In genomic region chr15:73928971-73929627, GRCh38 we compare ENCODE assay signal across 14 cellular contexts. TPM values are rescaled to one million over a fixed set of nuclear protein-coding genes. Genes with fewer than 3 reads are reported as not detected.
DNase-seq lines count a peak whose midpoint lies in the region; ATAC-seq and TF ChIP-seq lines count a peak whose summit lies in the region.
"Had no signal": no experiment of that assay in that cellular context is flagged by ENCODE, and none has a peak within 500 bp of the region (broad histone marks: within the 10 kb centered on the region; RNA-seq: fewer than 3 reads in every experiment).

No MANE protein-coding gene starts in this region.

- DNase-seq in activated T-cell treated with anti-CD3 and anti-CD28 coated beads, Interleukin-2, amount 50 U/mL, for 4 hours: no peak
- no peak for DNase-seq in activated T-cell treated with anti-CD3 and anti-CD28 coated beads, Interleukin-2, amount 50 U/mL, for 1 hour
- DNase-seq in WTC11 (ENCODE audit: low spot score) (no peak), glutamatergic neuron (peak; percentile 80), occipital lobe (lab: John Stamatoyannopoulos, UW) (no peak)
- no peak for DNase-seq in activated effector memory CD4-positive, alpha-beta T cell treated with anti-CD3 and anti-CD28 coated beads, Interleukin-2, amount 50 U/mL, for 16 hours
- DNase-seq: activated naive CD4-positive, alpha-beta T cell treated with anti-CD3 and anti-CD28 coated beads, Interleukin-2, amount 50 U/mL, for 16 hours; GOT3; NCI-H187 treated with DMSO at 0.1 percent for 48 hours; stimulated activated CD4-positive, alpha-beta T cell treated with anti-CD3 and anti-CD28 coated beads, Interleukin-15, amount 100 ng/mL, for 24 hours; substantia nigra had no signal

- peaks cover 2% of the 10 kb centered on the region for H3K27me3 Mint-ChIP-seq in activated T-cell treated with anti-CD3 and anti-CD28 coated beads, Interleukin-2, amount 50 U/mL, for 4 hours (ENCODE audit: low read depth)
- H3K27me3 Mint-ChIP-seq in WTC11 (ENCODE audit: low read depth) (peaks cover 8% of the 10 kb centered on the region), glutamatergic neuron (ENCODE audit: unreplicated experiment) (peaks cover 14% of the 10 kb centered on the region)

- ATAC-seq in activated T-cell treated with anti-CD3 and anti-CD28 coated beads, Interleukin-2, amount 50 U/mL, for 4 hours: no peak
- ATAC-seq in WTC11: no peak
- ATAC-seq in GM18861 (IDR thresholded peaks at IDR 0.05; ENCODE audit: unreplicated experiment): no peak

- H3K27me3 ChIP-seq in subcutaneous abdominal adipose tissue (ENCODE audit: control insufficient read depth in 5 of 5, insufficient read depth in 4 of 5, low read length in 5 of 5): peaks cover 0 to 12% (median 3%) of the 10 kb centered on the region in 5 donors

- H3K27ac ChIP-seq in subcutaneous abdominal adipose tissue (ENCODE audit: low read depth, low read length): peak overlapping the region; percentile 13

- H3K9me3 ChIP-seq in subcutaneous abdominal adipose tissue (ENCODE audit: control insufficient read depth in 5 of 5, low read length in 5 of 5): no peaks in the 10 kb centered on the region

- H3K4me3 Mint-ChIP-seq in activated T-cell treated with anti-CD3 and anti-CD28 coated beads, Interleukin-2, amount 50 U/mL, for 4 hours: peak overlapping the region; percentile 26
- H3K4me3 Mint-ChIP-seq in WTC11 (peak overlapping the region; percentile 27; the same call in 1 of the 2 replicates), glutamatergic neuron (ENCODE audit: unreplicated experiment) (peak overlapping the region; percentile 99)
- H3K4me3 Mint-ChIP-seq: memory B cell had no signal

- H3K9me3 Mint-ChIP-seq in activated T-cell treated with anti-CD3 and anti-CD28 coated beads, Interleukin-2, amount 50 U/mL, for 4 hours: no peaks in the 10 kb centered on the region
- H3K9me3 Mint-ChIP-seq in WTC11: no peaks in the 10 kb centered on the region
- peaks cover 19% of the 10 kb centered on the region for H3K9me3 Mint-ChIP-seq in glutamatergic neuron (ENCODE audit: unreplicated experiment)
- H3K9me3 Mint-ChIP-seq: memory B cell had no signal

- peaks cover 24% of the 10 kb centered on the region for H3K4me1 Mint-ChIP-seq in activated T-cell treated with anti-CD3 and anti-CD28 coated beads, Interleukin-2, amount 50 U/mL, for 4 hours (ENCODE audit: low read depth)
- H3K4me1 Mint-ChIP-seq in WTC11: peaks cover 30% of the 10 kb centered on the region
- peaks cover 37% of the 10 kb centered on the region for H3K4me1 Mint-ChIP-seq in glutamatergic neuron (ENCODE audit: low read depth, unreplicated experiment)

- POLR2A ChIA-PET in WTC11 (lab: Charles Lee): no interaction called here

- TF ChIP-seq CTCF in WTC11 (IDR thresholded peaks at IDR 0.05) (no peak), glutamatergic neuron (IDR thresholded peaks at IDR 0.05; ENCODE audit: partially characterized antibody, unreplicated experiment) (no peak)

- H3K36me3 ChIP-seq in subcutaneous abdominal adipose tissue (ENCODE audit: control insufficient read depth in 5 of 5, insufficient read depth in 5 of 5, low read length in 5 of 5): peaks cover 0 to 5% (median 0%) of the 10 kb centered on the region in 5 donors

- peak overlapping the region in 2 of 5 donors; percentile 32 to 63 for H3K4me3 ChIP-seq in subcutaneous abdominal adipose tissue (ENCODE audit: low read depth in 1 of 5, low read length in 5 of 5)

- no peak overlapping the region for H3K9ac ChIP-seq in subcutaneous abdominal adipose tissue (ENCODE audit: low read length in 5 of 5)

- no peaks in the 10 kb centered on the region for H3K36me3 Mint-ChIP-seq in activated T-cell treated with anti-CD3 and anti-CD28 coated beads, Interleukin-2, amount 50 U/mL, for 4 hours (ENCODE audit: insufficient read depth)
- H3K36me3 Mint-ChIP-seq in WTC11 (no peaks in the 10 kb centered on the region), glutamatergic neuron (ENCODE audit: unreplicated experiment) (no peaks in the 10 kb centered on the region)
- H3K36me3 Mint-ChIP-seq: memory B cell had no signal

- H3K27ac Mint-ChIP-seq in WTC11 (no peak overlapping the region), glutamatergic neuron (ENCODE audit: unreplicated experiment) (peak overlapping the region; percentile 93)
- H3K27ac Mint-ChIP-seq: memory B cell had no signal

- peaks cover 7 to 74% (median 69%) of the 10 kb centered on the region in 5 donors for H3K4me1 ChIP-seq in subcutaneous abdominal adipose tissue (ENCODE audit: control insufficient read depth in 5 of 5, insufficient read depth in 5 of 5, low read length in 5 of 5)

- CTCF ChIA-PET in WTC11 (lab: Charles Lee): interaction anchor here (0.5 to 4.6 kb wide), 5 partner anchors 11 to 283 kb away, joined by 3 to 61 read pairs (median 4); no protein-coding TSS in a partner anchor

TF ChIP-seq in WTC11, 78 proteins besides CTCF, POLR2A, EP300 and RAD21:
- TF ChIP-seq IRF2 (CRISPR knock-in tag; IDR thresholded peaks at IDR 0.05; ENCODE audit: borderline replicate concordance, low read depth) (no peak), CREM (CRISPR knock-in tag; IDR thresholded peaks at IDR 0.05) (no peak), MAX (CRISPR knock-in tag; IDR thresholded peaks at IDR 0.05) (no peak), AR (CRISPR knock-in tag; IDR thresholded peaks at IDR 0.05) (no peak), NR1H2 (CRISPR knock-in tag; IDR thresholded peaks at IDR 0.05) (no peak), ZNF416 (CRISPR knock-in tag; IDR thresholded peaks at IDR 0.05) (no peak)
- TF ChIP-seq, protein P1, sequence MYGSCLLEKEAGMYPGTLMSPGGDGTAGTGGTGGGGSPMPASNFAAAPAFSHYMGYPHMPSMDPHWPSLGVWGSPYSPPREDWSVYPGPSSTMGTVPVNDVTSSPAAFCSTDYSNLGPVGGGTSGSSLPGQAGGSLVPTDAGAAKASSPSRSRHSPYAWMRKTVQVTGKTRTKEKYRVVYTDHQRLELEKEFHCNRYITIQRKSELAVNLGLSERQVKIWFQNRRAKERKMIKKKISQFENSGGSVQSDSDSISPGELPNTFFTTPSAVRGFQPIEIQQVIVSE (CRISPR knock-in tag; IDR thresholded peaks at IDR 0.05; ENCODE audit: borderline replicate concordance): no peak
- TF ChIP-seq, protein P2, sequence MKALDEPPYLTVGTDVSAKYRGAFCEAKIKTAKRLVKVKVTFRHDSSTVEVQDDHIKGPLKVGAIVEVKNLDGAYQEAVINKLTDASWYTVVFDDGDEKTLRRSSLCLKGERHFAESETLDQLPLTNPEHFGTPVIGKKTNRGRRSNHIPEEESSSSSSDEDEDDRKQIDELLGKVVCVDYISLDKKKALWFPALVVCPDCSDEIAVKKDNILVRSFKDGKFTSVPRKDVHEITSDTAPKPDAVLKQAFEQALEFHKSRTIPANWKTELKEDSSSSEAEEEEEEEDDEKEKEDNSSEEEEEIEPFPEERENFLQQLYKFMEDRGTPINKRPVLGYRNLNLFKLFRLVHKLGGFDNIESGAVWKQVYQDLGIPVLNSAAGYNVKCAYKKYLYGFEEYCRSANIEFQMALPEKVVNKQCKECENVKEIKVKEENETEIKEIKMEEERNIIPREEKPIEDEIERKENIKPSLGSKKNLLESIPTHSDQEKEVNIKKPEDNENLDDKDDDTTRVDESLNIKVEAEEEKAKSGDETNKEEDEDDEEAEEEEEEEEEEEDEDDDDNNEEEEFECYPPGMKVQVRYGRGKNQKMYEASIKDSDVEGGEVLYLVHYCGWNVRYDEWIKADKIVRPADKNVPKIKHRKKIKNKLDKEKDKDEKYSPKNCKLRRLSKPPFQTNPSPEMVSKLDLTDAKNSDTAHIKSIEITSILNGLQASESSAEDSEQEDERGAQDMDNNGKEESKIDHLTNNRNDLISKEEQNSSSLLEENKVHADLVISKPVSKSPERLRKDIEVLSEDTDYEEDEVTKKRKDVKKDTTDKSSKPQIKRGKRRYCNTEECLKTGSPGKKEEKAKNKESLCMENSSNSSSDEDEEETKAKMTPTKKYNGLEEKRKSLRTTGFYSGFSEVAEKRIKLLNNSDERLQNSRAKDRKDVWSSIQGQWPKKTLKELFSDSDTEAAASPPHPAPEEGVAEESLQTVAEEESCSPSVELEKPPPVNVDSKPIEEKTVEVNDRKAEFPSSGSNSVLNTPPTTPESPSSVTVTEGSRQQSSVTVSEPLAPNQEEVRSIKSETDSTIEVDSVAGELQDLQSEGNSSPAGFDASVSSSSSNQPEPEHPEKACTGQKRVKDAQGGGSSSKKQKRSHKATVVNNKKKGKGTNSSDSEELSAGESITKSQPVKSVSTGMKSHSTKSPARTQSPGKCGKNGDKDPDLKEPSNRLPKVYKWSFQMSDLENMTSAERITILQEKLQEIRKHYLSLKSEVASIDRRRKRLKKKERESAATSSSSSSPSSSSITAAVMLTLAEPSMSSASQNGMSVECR (CRISPR knock-in tag; IDR thresholded peaks at IDR 0.05; ENCODE audit: borderline replicate concordance): no peak
TF ChIP-seq in WTC11: peak in this region for 0.

RNA-seq across cellular contexts. Expression of gene LOXL1, which starts 2.8 kb away (rescaled TPM):
- total RNA-seq in activated T-cell treated with anti-CD3 and anti-CD28 coated beads, Interleukin-2, amount 50 U/mL, for 4 hours: 1 to 10 TPM in 1 of 3 donors, under 1 TPM in 2; 0.65 to 1.2 (median 0.81) TPM
- total RNA-seq in WTC11 (2021) (10.6 to 14.4 TPM (median 12.3 TPM) in 3 replicates), glutamatergic neuron (ENCODE audit: unreplicated experiment) (163 TPM), occipital lobe (3.4 TPM)

RNA-seq across cellular contexts. Expression of gene TBC1D21, which starts 55.7 kb away (rescaled TPM):
- total RNA-seq in activated T-cell treated with anti-CD3 and anti-CD28 coated beads, Interleukin-2, amount 50 U/mL, for 4 hours: not detected
- not detected in 3 replicates for total RNA-seq in WTC11 (2021)
- total RNA-seq in glutamatergic neuron (ENCODE audit: unreplicated experiment): not detected
- not detected for total RNA-seq in occipital lobe

Comparison
In these comparisons a context has a peak if more than half of its experiments do, and no peak if none do; other contexts are left out.
1. H3K4me3 Mint-ChIP-seq: peak in every context shown above with its lines; median percentile 99 in glutamatergic neuron; 27 in WTC11; 26 in activated T-cell treated with anti-CD3 and anti-CD28 coated beads, Interleukin-2, amount 50 U/mL, for 4 hours.
2. RNA of gene LOXL1, which starts 2.8 kb away (total RNA-seq): 163 TPM in glutamatergic neuron (single experiment); 10.6 to 14.4 TPM in WTC11, 3.4 TPM in occipital lobe (single experiment) and 0.65 to 1.2 TPM in activated T-cell treated with anti-CD3 and anti-CD28 coated beads, Interleukin-2, amount 50 U/mL, for 4 hours; every median in the first group is over 10 times any median in the second.